Comparison of ENCODE assay signal across 15 cellular contexts in the genomic region with DNA sequence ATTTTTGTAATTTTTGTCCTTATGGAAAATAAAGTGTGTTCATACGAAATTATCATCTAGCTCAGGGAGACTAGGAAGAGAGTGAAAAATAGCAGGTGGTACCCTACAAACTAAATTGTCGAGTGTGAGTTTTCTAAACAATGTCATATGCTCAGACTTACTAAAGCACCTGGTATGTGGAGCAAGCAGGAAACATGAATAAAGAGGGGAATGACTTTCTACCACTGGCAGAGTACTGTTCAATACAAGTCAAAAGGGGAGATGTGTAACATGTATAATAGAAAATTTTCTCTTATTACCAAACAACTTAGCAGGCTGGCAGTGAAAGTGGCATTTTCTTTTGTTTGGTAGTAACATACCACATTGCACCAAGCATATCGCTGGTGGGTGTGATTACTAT. TPM values are rescaled to one million over a fixed set of nuclear protein-coding genes. Genes with fewer than 3 reads are reported as not detected.
DNase-seq lines count a peak whose midpoint lies in the region; ATAC-seq and TF ChIP-seq lines count a peak whose summit lies in the region.
"Had no signal": no experiment of that assay in that cellular context is flagged by ENCODE, and none has a peak within 500 bp of the region (broad histone marks: within the 10 kb centered on the region; RNA-seq: fewer than 3 reads in every experiment).

No MANE protein-coding gene starts in this region.

- no peaks in the 10 kb centered on the region for H3K27me3 Mint-ChIP-seq in activated T-helper 2 cell treated with anti-CD3 and anti-CD28 coated beads, Interferon-gamma antibody, Interleukin-2, Interleukin-4, amounts not matched to agents 10 μg/mL and 5 μg/mL and 100 μg/mL, durations not matched to agents 14 hours and 24 hours and 36 hours (ENCODE audit: low read depth)
- H3K27me3 Mint-ChIP-seq: activated B cell treated with CpG ODN at 0.5 μM for 24 hours had no signal

- intact Hi-C loops in left ventricle myocardium inferior (cut with micrococcal nuclease), result no loop called here
- intact Hi-C loops in Right ventricle myocardium inferior (cut with DNase I), result no loop called here
- intact Hi-C loops in uterus (cut with DNase I; ENCODE audit: low total_unique reads), result no loop called here
- intact Hi-C loops in body of pancreas (cut with DNase I), result no loop called here
- intact Hi-C loops in activated T-helper 2 cell treated with anti-CD3 and anti-CD28 coated beads, Interferon-gamma antibody, Interleukin-2, Interleukin-4, amounts not matched to agents 10 μg/mL and 5 μg/mL and 100 μg/mL, durations not matched to agents 14 hours and 24 hours and 36 hours (cut with micrococcal nuclease), result no loop called here

- H3F3A ChIP-seq in smooth muscle cell (ENCODE audit: low read depth), result no peaks in the 10 kb centered on the region

- H3K4me1 ChIP-seq in left ventricle myocardium inferior (peaks cover 90% of the 10 kb centered on the region), hepatocyte (ENCODE audit: insufficient read depth) (peaks cover 24% of the 10 kb centered on the region), uterus (no peaks in the 10 kb centered on the region), smooth muscle cell (ENCODE audit: low read depth) (peaks cover 58% of the 10 kb centered on the region), body of pancreas (no peaks in the 10 kb centered on the region)
- H3K4me1 ChIP-seq: suprapubic skin had no signal

- H3K36me3 Mint-ChIP-seq in activated T-helper 2 cell treated with anti-CD3 and anti-CD28 coated beads, Interferon-gamma antibody, Interleukin-2, Interleukin-4, amounts not matched to agents 10 μg/mL and 5 μg/mL and 100 μg/mL, durations not matched to agents 14 hours and 24 hours and 36 hours (ENCODE audit: low read depth), result peaks cover 17% of the 10 kb centered on the region

- H3K36me3 ChIP-seq in left ventricle myocardium inferior, result no peaks in the 10 kb centered on the region
- no peaks in the 10 kb centered on the region for H3K36me3 ChIP-seq in hepatocyte (replicated peaks; ENCODE audit: insufficient read depth, low read depth)
- no peaks in the 10 kb centered on the region for H3K36me3 ChIP-seq in uterus
- H3K36me3 ChIP-seq in smooth muscle cell (ENCODE audit: low read depth), result no peaks in the 10 kb centered on the region
- H3K36me3 ChIP-seq in body of pancreas (replicated peaks in 1 of 2; ENCODE audit: insufficient read depth in 1 of 2, low read depth in 2 of 2), result no peaks in the 10 kb centered on the region

- H3K9me3 ChIP-seq in left ventricle myocardium inferior (replicated peaks), result no peaks in the 10 kb centered on the region
- H3K9me3 ChIP-seq in hepatocyte (ENCODE audit: low read depth), result no peaks in the 10 kb centered on the region
- no peaks in the 10 kb centered on the region for H3K9me3 ChIP-seq in uterus
- no peaks in the 10 kb centered on the region for H3K9me3 ChIP-seq in smooth muscle cell (replicated peaks; ENCODE audit: low read depth)
- H3K9me3 ChIP-seq in body of pancreas, result no peaks in the 10 kb centered on the region
- H3K9me3 ChIP-seq: Caco-2, suprapubic skin had no signal

- TF ChIP-seq POLR2A in uterus (IDR thresholded peaks at IDR 0.05), result no peak
- TF ChIP-seq POLR2A in body of pancreas (IDR thresholded peaks at IDR 0.05), result no peak

- TF ChIP-seq CTCF in left ventricle myocardium inferior (IDR thresholded peaks at IDR 0.05; ENCODE audit: borderline replicate concordance) (no peak), VCaP (conservative IDR thresholded peaks at IDR 0.05) (no peak), hepatocyte (IDR thresholded peaks at IDR 0.05; ENCODE audit: poor library complexity) (no peak), uterus (IDR thresholded peaks at IDR 0.05) (no peak), smooth muscle cell (IDR thresholded peaks at IDR 0.05; ENCODE audit: borderline replicate concordance, insufficient read depth, poor library complexity, severe bottlenecking) (no peak), body of pancreas (IDR thresholded peaks at IDR 0.05) (no peak)

- DNase-seq in left ventricle myocardium inferior, result no peak
- DNase-seq in Right ventricle myocardium inferior (ENCODE audit: missing footprints), result no peak
- DNase-seq in hepatocyte (ENCODE audit: low spot score), result no peak
- no peak for DNase-seq in uterus
- no peak for DNase-seq in smooth muscle cell (lab: John Stamatoyannopoulos, UW; ENCODE audit: unreplicated experiment)
- DNase-seq in body of pancreas, result no peak
- DNase-seq in activated T-helper 2 cell treated with anti-CD3 and anti-CD28 coated beads, Interferon-gamma antibody, Interleukin-2, Interleukin-4, amounts not matched to agents 10 μg/mL and 5 μg/mL and 100 μg/mL, durations not matched to agents 14 hours and 24 hours and 36 hours (ENCODE audit: low spot score), result no peak
- DNase-seq: activated B cell treated with CpG ODN at 0.5 μM for 24 hours; activated naive CD4-positive, alpha-beta T cell treated with anti-CD3 and anti-CD28 coated beads for 36 hours; Caco-2; NCI-H446; occipital lobe; SW 1271 had no signal

- WGBS in hepatocyte (ENCODE audit: low lambda C conversion rate, missing lambda C conversion rate), result 64% methylated on average over 3 of the region's 3 CpGs
- WGBS in smooth muscle cell (ENCODE audit: low lambda C conversion rate), result 87% methylated on average over 3 of the region's 3 CpGs
- 65 to 69% methylated on average over 3 of the region's 3 CpGs for WGBS in body of pancreas, 2 donors

- no peak overlapping the region for H2AFZ ChIP-seq in hepatocyte
- H2AFZ ChIP-seq in smooth muscle cell (ENCODE audit: low read depth), result no peak overlapping the region

- peaks cover 19% of the 10 kb centered on the region for H3K4me1 Mint-ChIP-seq in activated T-helper 2 cell treated with anti-CD3 and anti-CD28 coated beads, Interferon-gamma antibody, Interleukin-2, Interleukin-4, amounts not matched to agents 10 μg/mL and 5 μg/mL and 100 μg/mL, durations not matched to agents 14 hours and 24 hours and 36 hours (ENCODE audit: low read depth)

- no peak overlapping the region for H3K9ac ChIP-seq in smooth muscle cell (ENCODE audit: low read depth)

- H3K4me2 ChIP-seq in hepatocyte (peak overlapping the region; percentile 61), smooth muscle cell (no peak overlapping the region)

- H3K9me3 Mint-ChIP-seq in activated T-helper 2 cell treated with anti-CD3 and anti-CD28 coated beads, Interferon-gamma antibody, Interleukin-2, Interleukin-4, amounts not matched to agents 10 μg/mL and 5 μg/mL and 100 μg/mL, durations not matched to agents 14 hours and 24 hours and 36 hours, result no peaks in the 10 kb centered on the region
- H3K9me3 Mint-ChIP-seq: activated B cell treated with CpG ODN at 0.5 μM for 24 hours; activated naive CD4-positive, alpha-beta T cell treated with anti-CD3 and anti-CD28 coated beads for 36 hours had no signal

- H3K79me2 ChIP-seq in hepatocyte (peaks cover 59% of the 10 kb centered on the region), smooth muscle cell (ENCODE audit: low read depth) (peaks cover 4% of the 10 kb centered on the region)

- no peaks in the 10 kb centered on the region for H3K27me3 ChIP-seq in left ventricle myocardium inferior (ENCODE audit: low read depth)
- H3K27me3 ChIP-seq in hepatocyte, result no peaks in the 10 kb centered on the region
- no peaks in the 10 kb centered on the region for H3K27me3 ChIP-seq in uterus
- H3K27me3 ChIP-seq in smooth muscle cell (ENCODE audit: low read depth), result no peaks in the 10 kb centered on the region
- H3K27me3 ChIP-seq in body of pancreas, result no peaks in the 10 kb centered on the region
- H3K27me3 ChIP-seq: suprapubic skin had no signal

- no peaks in the 10 kb centered on the region for H4K20me1 ChIP-seq in hepatocyte (ENCODE audit: insufficient read depth, poor library complexity, severe bottlenecking)
- H4K20me1 ChIP-seq in smooth muscle cell (ENCODE audit: low read depth), result peaks cover 85% of the 10 kb centered on the region

- ATAC-seq in Right ventricle myocardium inferior (no peak), body of pancreas (no peak)

- no peaks in the 10 kb centered on the region for H3K9me2 ChIP-seq in hepatocyte (replicated peaks; ENCODE audit: insufficient read depth)

- no peak overlapping the region for H3K4me3 ChIP-seq in left ventricle myocardium inferior
- H3K4me3 ChIP-seq in hepatocyte, result no peak overlapping the region
- no peak overlapping the region for H3K4me3 ChIP-seq in uterus
- no peak overlapping the region for H3K4me3 ChIP-seq in smooth muscle cell
- no peak overlapping the region for H3K4me3 ChIP-seq in body of pancreas
- H3K4me3 ChIP-seq: suprapubic skin had no signal

- H3K27ac Mint-ChIP-seq in activated T-helper 2 cell treated with anti-CD3 and anti-CD28 coated beads, Interferon-gamma antibody, Interleukin-2, Interleukin-4, amounts not matched to agents 10 μg/mL and 5 μg/mL and 100 μg/mL, durations not matched to agents 14 hours and 24 hours and 36 hours, result no peak overlapping the region
- H3K27ac Mint-ChIP-seq: activated naive CD4-positive, alpha-beta T cell treated with anti-CD3 and anti-CD28 coated beads for 36 hours had no signal

- peak overlapping the region; percentile 75 for H3K27ac ChIP-seq in left ventricle myocardium inferior (replicated peaks)
- H3K27ac ChIP-seq in VCaP, result peak overlapping the region; percentile 84
- H3K27ac ChIP-seq in hepatocyte, result no peak overlapping the region
- H3K27ac ChIP-seq in uterus, result peak overlapping the region; percentile 46 to 83
- H3K27ac ChIP-seq in smooth muscle cell (ENCODE audit: low read depth), result no peak overlapping the region
- H3K27ac ChIP-seq in body of pancreas, result no peak overlapping the region
- H3K27ac ChIP-seq: suprapubic skin had no signal

- no peak overlapping the region for H3K4me3 Mint-ChIP-seq in activated T-helper 2 cell treated with anti-CD3 and anti-CD28 coated beads, Interferon-gamma antibody, Interleukin-2, Interleukin-4, amounts not matched to agents 10 μg/mL and 5 μg/mL and 100 μg/mL, durations not matched to agents 14 hours and 24 hours and 36 hours (ENCODE audit: low read depth)
- H3K4me3 Mint-ChIP-seq: activated B cell treated with CpG ODN at 0.5 μM for 24 hours; activated naive CD4-positive, alpha-beta T cell treated with anti-CD3 and anti-CD28 coated beads for 36 hours had no signal

RNA-seq across cellular contexts. Expression of a gene that starts 36.1 kb away (rescaled TPM):
- total RNA-seq in left ventricle myocardium inferior (58.8 TPM), Right ventricle myocardium inferior (62.1 TPM), hepatocyte (25.7 and 27.6 TPM in 2 replicates), uterus (10 to 100 TPM; 11.5 to 57.2 (median 35.2) TPM), smooth muscle cell (32.8 and 33.3 TPM in 2 replicates), body of pancreas (10 to 100 TPM in 1 of 2 donors, 1 to 10 TPM in 1; 8.6 to 17.4 TPM)
- polyA plus RNA-seq in hepatocyte (48.0 and 55.0 TPM in 2 replicates), smooth muscle cell (56.0 and 63.6 TPM in 2 replicates)
- total RNA-seq in activated T-helper 2 cell treated with anti-CD3 and anti-CD28 coated beads, Interferon-gamma antibody, Interleukin-2, Interleukin-4, amounts not matched to agents 10 μg/mL and 5 μg/mL and 100 μg/mL, durations not matched to agents 14 hours and 24 hours and 36 hours, result 100 and 108 TPM in 2 replicates

Comparison
In these comparisons a context has a peak if more than half of its experiments do, and no peak if none do; other contexts are left out.
1. H3K27ac ChIP-seq: peak in left ventricle myocardium inferior (single experiment), VCaP (single experiment) and uterus (2 of 2); none in hepatocyte (single experiment), smooth muscle cell (single experiment) and body of pancreas (0 of 4).